ENCODE assay signal across 9 cellular contexts in genomic region chr4:152697284-152698011, GRCh38. TPM values are rescaled to one million over a fixed set of nuclear protein-coding genes. Genes with fewer than 3 reads are reported as not detected.
DNase-seq lines count a peak whose midpoint lies in the region; ATAC-seq and TF ChIP-seq lines count a peak whose summit lies in the region.
"Had no signal": no experiment of that assay in that cellular context is flagged by ENCODE, and none has a peak within 500 bp of the region (broad histone marks: within the 10 kb centered on the region; RNA-seq: fewer than 3 reads in every experiment).

No MANE protein-coding gene starts in this region.

- peaks cover 0 to 14% of the 10 kb centered on the region in 2 donors for H3K4me1 Mint-ChIP-seq in natural killer cell treated with Interleukin-12 subunit alpha and Interleukin-12 subunit beta and Interleukin-15 and Interleukin-18, amount 100 ng/mL, for 72 hours (ENCODE audit: low read depth in 2 of 2)
- peaks cover 6 to 7% of the 10 kb centered on the region in 2 donors for H3K4me1 Mint-ChIP-seq in natural killer cell
- peaks cover 5% of the 10 kb centered on the region for H3K4me1 Mint-ChIP-seq in activated T-helper 17 cell treated with anti-CD3 and anti-CD28 coated beads, Interleukin-2, amount 50 U/mL, for 72 hours

- H3K4me3 ChIP-seq in tibial nerve, result no peak overlapping the region

- H3K27me3 Mint-ChIP-seq in natural killer cell treated with Interleukin-12 subunit alpha and Interleukin-12 subunit beta and Interleukin-15 and Interleukin-18, amount 100 ng/mL, for 72 hours, result peaks cover 13 to 14% of the 10 kb centered on the region in 2 donors
- H3K27me3 Mint-ChIP-seq in natural killer cell (ENCODE audit: low read depth in 2 of 2), result peaks cover 8 to 19% of the 10 kb centered on the region in 2 donors
- peaks cover 12% of the 10 kb centered on the region for H3K27me3 Mint-ChIP-seq in activated T-helper 17 cell treated with anti-CD3 and anti-CD28 coated beads, Interleukin-2, amount 50 U/mL, for 72 hours

- peak overlapping the region in 3 of 4 donors; percentile 26 to 63 (median 27) for H3K27ac ChIP-seq in tibial nerve

- intact Hi-C loops in natural killer cell (cut with micrococcal nuclease), result no loop called here

- no peak overlapping the region for H3K27ac Mint-ChIP-seq in natural killer cell treated with Interleukin-12 subunit alpha and Interleukin-12 subunit beta and Interleukin-15 and Interleukin-18, amount 100 ng/mL, for 72 hours
- H3K27ac Mint-ChIP-seq in natural killer cell, result no peak overlapping the region
- no peak overlapping the region for H3K27ac Mint-ChIP-seq in activated T-helper 17 cell treated with anti-CD3 and anti-CD28 coated beads, Interleukin-2, amount 50 U/mL, for 72 hours

- no peaks in the 10 kb centered on the region for H3K9me3 Mint-ChIP-seq in natural killer cell treated with Interleukin-12 subunit alpha and Interleukin-12 subunit beta and Interleukin-15 and Interleukin-18, amount 100 ng/mL, for 72 hours
- H3K9me3 Mint-ChIP-seq in natural killer cell, result no peaks in the 10 kb centered on the region
- no peaks in the 10 kb centered on the region for H3K9me3 Mint-ChIP-seq in activated T-helper 17 cell treated with anti-CD3 and anti-CD28 coated beads, Interleukin-2, amount 50 U/mL, for 72 hours

- peak in 1 of 2 donors; percentile 45 for ATAC-seq in natural killer cell treated with Interleukin-12 subunit alpha and Interleukin-12 subunit beta and Interleukin-15 and Interleukin-18, amount 100 ng/mL, for 72 hours
- ATAC-seq in natural killer cell (no peak), HG03066 (IDR thresholded peaks at IDR 0.05; ENCODE audit: low read depth, unreplicated experiment) (peak; percentile 41), HG02763 (IDR thresholded peaks at IDR 0.05; ENCODE audit: unreplicated experiment) (no peak)
- no peak for ATAC-seq in activated T-helper 17 cell treated with anti-CD3 and anti-CD28 coated beads, Interleukin-2, amount 50 U/mL, for 72 hours (replicated peaks)

- 56 to 64% methylated on average over 3 of the region's 3 CpGs for WGBS in tibial nerve, 2 donors

- H3K4me3 Mint-ChIP-seq in natural killer cell treated with Interleukin-12 subunit alpha and Interleukin-12 subunit beta and Interleukin-15 and Interleukin-18, amount 100 ng/mL, for 72 hours, result peak overlapping the region; percentile 8
- no peak overlapping the region for H3K4me3 Mint-ChIP-seq in natural killer cell
- peak overlapping the region; percentile 29 for H3K4me3 Mint-ChIP-seq in activated T-helper 17 cell treated with anti-CD3 and anti-CD28 coated beads, Interleukin-2, amount 50 U/mL, for 72 hours

- H3K27me3 ChIP-seq in tibial nerve, result no peaks in the 10 kb centered on the region

- H3K9me3 ChIP-seq in tibial nerve, result no peaks in the 10 kb centered on the region

- H3K36me3 ChIP-seq in tibial nerve, result no peaks in the 10 kb centered on the region

- TF ChIP-seq EP300 in tibial nerve (IDR thresholded peaks at IDR 0.05), result no peak

- H3K36me3 Mint-ChIP-seq in natural killer cell treated with Interleukin-12 subunit alpha and Interleukin-12 subunit beta and Interleukin-15 and Interleukin-18, amount 100 ng/mL, for 72 hours, result no peaks in the 10 kb centered on the region
- no peaks in the 10 kb centered on the region for H3K36me3 Mint-ChIP-seq in natural killer cell
- H3K36me3 Mint-ChIP-seq in activated T-helper 17 cell treated with anti-CD3 and anti-CD28 coated beads, Interleukin-2, amount 50 U/mL, for 72 hours (ENCODE audit: low read depth), result no peaks in the 10 kb centered on the region

- TF ChIP-seq CTCF in natural killer cell (IDR thresholded peaks at IDR 0.05) (no peak), tibial nerve (IDR thresholded peaks at IDR 0.05) (no peak)

- H3K4me1 ChIP-seq in tibial nerve, result peaks cover 0 to 13% (median 3%) of the 10 kb centered on the region in 4 donors

- no peak for TF ChIP-seq POLR2A in tibial nerve (IDR thresholded peaks at IDR 0.05)

- no peak for DNase-seq in natural killer cell treated with Interleukin-12 subunit alpha and Interleukin-12 subunit beta and Interleukin-15 and Interleukin-18, amount 100 ng/mL, for 72 hours (ENCODE audit: low spot score)
- DNase-seq in natural killer cell (no peak), tibial nerve (ENCODE audit: low spot score in 2 of 2) (no peak), NCI-H345 treated with DMSO at 0.1 percent for 48 hours (lab: John Stamatoyannopoulos, UW; ENCODE audit: unreplicated experiment) (no peak), CD1c-positive myeloid dendritic cell (ENCODE audit: extremely low spot score) (no peak)
- DNase-seq: NCI-H1694 had no signal

RNA-seq across cellular contexts. Expression of gene TMEM154, which starts 17.7 kb away (rescaled TPM):
- total RNA-seq in natural killer cell treated with Interleukin-12 subunit alpha and Interleukin-12 subunit beta and Interleukin-15 and Interleukin-18, amount 100 ng/mL, for 72 hours, result 10 to 100 TPM; 14.9 to 23.2 TPM
- total RNA-seq in natural killer cell (10 to 100 TPM in 2 of 3 donors, 1 to 10 TPM in 1; 9.8 to 45.4 (median 10.5) TPM), tibial nerve (1 to 10 TPM in 2 of 4 donors, under 1 TPM in 2; 0.44 to 1.8 (median 1.1) TPM)
- total RNA-seq in activated T-helper 17 cell treated with anti-CD3 and anti-CD28 coated beads, Interleukin-2, amount 50 U/mL, for 72 hours, result 10 to 100 TPM in 1 of 2 donors, 1 to 10 TPM in 1; 8.6 to 18.0 TPM
